Comparison of ENCODE assay signal across 21 cellular contexts in the genomic region with DNA sequence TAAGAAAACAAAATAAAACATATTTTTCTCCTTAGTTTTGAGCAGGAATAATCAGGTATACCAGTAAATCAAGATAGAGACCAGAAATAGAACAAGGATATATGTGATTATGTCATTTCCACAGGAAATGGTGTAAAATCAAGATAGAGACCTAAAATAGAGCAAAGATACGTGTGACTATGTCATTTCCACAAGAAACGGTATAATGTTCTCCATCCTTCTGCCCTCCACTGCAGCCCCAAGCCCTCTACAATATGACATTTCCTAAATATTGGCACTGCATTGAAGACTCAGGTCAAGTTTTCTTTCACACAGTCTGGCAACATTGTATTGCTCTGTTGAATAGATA.
"Had no signal": no experiment of that assay in that cellular context is flagged by ENCODE, and none has a peak within 500 bp of the region (broad histone marks: within the 10 kb centered on the region; RNA-seq: fewer than 3 reads in every experiment).

No MANE protein-coding gene starts in this region.

- H3K4me3 Mint-ChIP-seq: dendritic cell treated with granulocyte-macrophage colony-stimulating factor and Interleukin-4, amounts not matched to agents 40 ng/mL and 50 ng/mL, for 4 days; effector memory CD8-positive, alpha-beta T cell; memory B cell; natural killer cell treated with Interleukin-12 subunit alpha and Interleukin-12 subunit beta and Interleukin-15 and Interleukin-18, amount 100 ng/mL, for 72 hours; neural progenitor cell; stimulated activated naive B cell treated with anti-CD40 and anti-IgM and Interleukin-4, amounts not matched to agents 10 μg/mL and 1 μg/mL and 100 μg/mL, for 72 hours had no signal

- H3K27me3 ChIP-seq: esophagus squamous epithelium, gastroesophageal sphincter, neural progenitor cell had no signal

- H3K36me3 Mint-ChIP-seq: memory B cell; neural progenitor cell; stimulated activated naive B cell treated with anti-CD40 and anti-IgM and Interleukin-4, amounts not matched to agents 10 μg/mL and 1 μg/mL and 100 μg/mL, for 72 hours had no signal

- H3K4me1 Mint-ChIP-seq: memory B cell; neural progenitor cell; stimulated activated naive B cell treated with anti-CD40 and anti-IgM and Interleukin-4, amounts not matched to agents 10 μg/mL and 1 μg/mL and 100 μg/mL, for 72 hours had no signal

- H3K4me2 ChIP-seq: neural progenitor cell had no signal

- H2AFZ ChIP-seq: neural progenitor cell had no signal

- DNase-seq: effector memory CD8-positive, alpha-beta T cell; esophagus squamous epithelium; kidney; left cardiac atrium; left ventricle myocardium inferior; lower lobe of right lung; midbrain; nucleus accumbens; psoas muscle; retina; stimulated activated CD4-positive, alpha-beta T cell treated with anti-CD3 and anti-CD28 coated beads, Interleukin-2, amount 100 ng/mL, for 24 hours; stimulated activated CD4-positive, alpha-beta T cell treated with anti-CD3 and anti-CD28 coated beads, Interleukin-4, amount 100 ng/mL, for 4 hours; stimulated activated naive B cell treated with anti-CD40 and anti-IgM and Interleukin-4, amounts not matched to agents 10 μg/mL and 1 μg/mL and 100 μg/mL, for 72 hours; trophoblast cell had no signal

- H3K9me3 Mint-ChIP-seq: neural progenitor cell had no signal

- H3K27ac ChIP-seq: esophagus squamous epithelium, gastroesophageal sphincter, left ventricle myocardium inferior, lower lobe of right lung, neural progenitor cell, psoas muscle, skin epidermis had no signal

- H3K27ac Mint-ChIP-seq: dendritic cell treated with granulocyte-macrophage colony-stimulating factor and Interleukin-4, amounts not matched to agents 40 ng/mL and 50 ng/mL, for 4 days; effector memory CD8-positive, alpha-beta T cell; memory B cell; natural killer cell treated with Interleukin-12 subunit alpha and Interleukin-12 subunit beta and Interleukin-15 and Interleukin-18, amount 100 ng/mL, for 72 hours; neural progenitor cell; stimulated activated naive B cell treated with anti-CD40 and anti-IgM and Interleukin-4, amounts not matched to agents 10 μg/mL and 1 μg/mL and 100 μg/mL, for 72 hours had no signal

- H3K4me1 ChIP-seq: esophagus squamous epithelium, gastroesophageal sphincter, lower lobe of right lung, neural progenitor cell, psoas muscle had no signal

- H3K27me3 Mint-ChIP-seq: dendritic cell treated with granulocyte-macrophage colony-stimulating factor and Interleukin-4, amounts not matched to agents 40 ng/mL and 50 ng/mL, for 4 days; effector memory CD8-positive, alpha-beta T cell; memory B cell; natural killer cell treated with Interleukin-12 subunit alpha and Interleukin-12 subunit beta and Interleukin-15 and Interleukin-18, amount 100 ng/mL, for 72 hours; stimulated activated naive B cell treated with anti-CD40 and anti-IgM and Interleukin-4, amounts not matched to agents 10 μg/mL and 1 μg/mL and 100 μg/mL, for 72 hours had no signal

- H3K4me3 ChIP-seq: esophagus squamous epithelium, gastroesophageal sphincter, left ventricle myocardium inferior, lower lobe of right lung, neural progenitor cell, psoas muscle, skin epidermis had no signal

- H3K36me3 ChIP-seq: esophagus squamous epithelium, gastroesophageal sphincter, left ventricle myocardium inferior, lower lobe of right lung, neural progenitor cell had no signal

- H3K9ac ChIP-seq: neural progenitor cell had no signal

- H3K9me3 ChIP-seq: esophagus squamous epithelium, gastroesophageal sphincter, left ventricle myocardium inferior, lower lobe of right lung, psoas muscle had no signal

- ATAC-seq: effector memory CD8-positive, alpha-beta T cell; gastroesophageal sphincter; left cardiac atrium; lower lobe of right lung; natural killer cell treated with Interleukin-12 subunit alpha and Interleukin-12 subunit beta and Interleukin-15 and Interleukin-18, amount 100 ng/mL, for 72 hours; psoas muscle; sciatic nerve; stimulated activated naive B cell treated with anti-CD40 and anti-IgM and Interleukin-4, amounts not matched to agents 10 μg/mL and 1 μg/mL and 100 μg/mL, for 72 hours had no signal
